1 cellular context compared by ENCODE assay signal in the genomic region with DNA sequence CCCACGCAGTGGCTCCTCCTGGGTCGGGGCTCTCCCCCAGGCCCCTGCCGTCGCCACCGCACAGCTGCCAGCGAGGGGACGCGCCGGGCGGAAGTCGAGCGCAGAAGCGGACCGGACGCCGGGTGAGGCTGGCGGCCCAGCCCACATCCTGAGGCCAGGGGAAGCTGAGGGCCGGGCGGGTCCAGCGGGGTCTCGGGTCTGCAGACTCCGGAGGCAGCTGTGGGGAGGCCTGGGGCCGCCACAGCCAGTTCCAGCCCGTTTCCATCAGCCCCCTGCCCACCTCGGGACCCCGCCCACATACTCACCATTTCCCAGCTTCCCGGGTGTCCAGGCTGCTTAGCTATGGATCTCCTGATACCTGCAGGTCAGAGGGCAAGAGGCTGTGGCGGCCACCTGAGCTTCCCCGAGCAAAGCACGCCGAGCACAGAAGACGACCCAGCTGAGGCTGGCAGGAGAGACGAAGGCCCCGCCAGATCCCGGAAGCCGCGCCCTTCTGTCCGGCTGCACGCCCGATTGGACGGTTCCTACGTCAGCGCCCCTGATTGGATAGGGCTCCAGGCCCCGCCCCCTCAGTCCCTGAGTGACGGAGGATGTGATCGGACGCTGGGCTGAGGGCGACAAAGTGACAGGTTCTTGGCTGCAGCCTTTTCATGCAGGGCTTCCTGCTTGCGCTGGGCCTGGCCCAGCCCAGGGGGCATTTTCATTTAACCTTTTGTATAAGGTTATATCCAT.
TF ChIP-seq lines count a peak whose summit lies in the region.

No MANE protein-coding gene starts in this region.

TF ChIP-seq in HEK293, 187 proteins besides CTCF, POLR2A, EP300 and RAD21 (continued from another document):
- TF ChIP-seq ZNF174 (tag by site-specific recombination; IDR thresholded peaks at IDR 0.05), result no peak
- TF ChIP-seq ZBTB17 (tag by site-specific recombination; IDR thresholded peaks at IDR 0.05), result no peak
- no peak for TF ChIP-seq ZNF239 (tag by site-specific recombination; IDR thresholded peaks at IDR 0.05)
- no peak for TF ChIP-seq ZNF777 (tag by site-specific recombination; IDR thresholded peaks at IDR 0.05; ENCODE audit: borderline replicate concordance)
- peak; percentile 80 for TF ChIP-seq SP2 (tag by site-specific recombination; IDR thresholded peaks at IDR 0.05)
- no peak for TF ChIP-seq ZNF423 (tag by site-specific recombination; IDR thresholded peaks at IDR 0.05)
- TF ChIP-seq, protein P1, sequence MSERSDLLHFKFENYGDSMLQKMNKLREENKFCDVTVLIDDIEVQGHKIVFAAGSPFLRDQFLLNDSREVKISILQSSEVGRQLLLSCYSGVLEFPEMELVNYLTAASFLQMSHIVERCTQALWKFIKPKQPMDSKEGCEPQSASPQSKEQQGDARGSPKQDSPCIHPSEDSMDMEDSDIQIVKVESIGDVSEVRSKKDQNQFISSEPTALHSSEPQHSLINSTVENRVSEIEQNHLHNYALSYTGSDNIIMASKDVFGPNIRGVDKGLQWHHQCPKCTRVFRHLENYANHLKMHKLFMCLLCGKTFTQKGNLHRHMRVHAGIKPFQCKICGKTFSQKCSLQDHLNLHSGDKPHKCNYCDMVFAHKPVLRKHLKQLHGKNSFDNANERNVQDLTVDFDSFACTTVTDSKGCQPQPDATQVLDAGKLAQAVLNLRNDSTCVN (tag by site-specific recombination; optimal IDR thresholded peaks at IDR 0.05), result peak; percentile 17
- peak; percentile 67 for TF ChIP-seq ZNF335 (tag by site-specific recombination; conservative IDR thresholded peaks at IDR 0.05)
- TF ChIP-seq ZNF629 (tag by site-specific recombination; IDR thresholded peaks at IDR 0.05), result no peak
- TF ChIP-seq, protein P2, sequence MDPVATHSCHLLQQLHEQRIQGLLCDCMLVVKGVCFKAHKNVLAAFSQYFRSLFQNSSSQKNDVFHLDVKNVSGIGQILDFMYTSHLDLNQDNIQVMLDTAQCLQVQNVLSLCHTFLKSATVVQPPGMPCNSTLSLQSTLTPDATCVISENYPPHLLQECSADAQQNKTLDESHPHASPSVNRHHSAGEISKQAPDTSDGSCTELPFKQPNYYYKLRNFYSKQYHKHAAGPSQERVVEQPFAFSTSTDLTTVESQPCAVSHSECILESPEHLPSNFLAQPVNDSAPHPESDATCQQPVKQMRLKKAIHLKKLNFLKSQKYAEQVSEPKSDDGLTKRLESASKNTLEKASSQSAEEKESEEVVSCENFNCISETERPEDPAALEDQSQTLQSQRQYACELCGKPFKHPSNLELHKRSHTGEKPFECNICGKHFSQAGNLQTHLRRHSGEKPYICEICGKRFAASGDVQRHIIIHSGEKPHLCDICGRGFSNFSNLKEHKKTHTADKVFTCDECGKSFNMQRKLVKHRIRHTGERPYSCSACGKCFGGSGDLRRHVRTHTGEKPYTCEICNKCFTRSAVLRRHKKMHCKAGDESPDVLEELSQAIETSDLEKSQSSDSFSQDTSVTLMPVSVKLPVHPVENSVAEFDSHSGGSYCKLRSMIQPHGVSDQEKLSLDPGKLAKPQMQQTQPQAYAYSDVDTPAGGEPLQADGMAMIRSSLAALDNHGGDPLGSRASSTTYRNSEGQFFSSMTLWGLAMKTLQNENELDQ (tag by site-specific recombination; IDR thresholded peaks at IDR 0.05; ENCODE audit: low read depth), result no peak
- no peak for TF ChIP-seq ZNF707 (tag by site-specific recombination; IDR thresholded peaks at IDR 0.05)
- TF ChIP-seq, protein P3, sequence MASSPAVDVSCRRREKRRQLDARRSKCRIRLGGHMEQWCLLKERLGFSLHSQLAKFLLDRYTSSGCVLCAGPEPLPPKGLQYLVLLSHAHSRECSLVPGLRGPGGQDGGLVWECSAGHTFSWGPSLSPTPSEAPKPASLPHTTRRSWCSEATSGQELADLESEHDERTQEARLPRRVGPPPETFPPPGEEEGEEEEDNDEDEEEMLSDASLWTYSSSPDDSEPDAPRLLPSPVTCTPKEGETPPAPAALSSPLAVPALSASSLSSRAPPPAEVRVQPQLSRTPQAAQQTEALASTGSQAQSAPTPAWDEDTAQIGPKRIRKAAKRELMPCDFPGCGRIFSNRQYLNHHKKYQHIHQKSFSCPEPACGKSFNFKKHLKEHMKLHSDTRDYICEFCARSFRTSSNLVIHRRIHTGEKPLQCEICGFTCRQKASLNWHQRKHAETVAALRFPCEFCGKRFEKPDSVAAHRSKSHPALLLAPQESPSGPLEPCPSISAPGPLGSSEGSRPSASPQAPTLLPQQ (tag by site-specific recombination; IDR thresholded peaks at IDR 0.05), result no peak
- 0 out of 2 replicates have a peak, but pooled peaks have one; percentile 23 for TF ChIP-seq ZXDB (tag by site-specific recombination; IDR thresholded peaks at IDR 0.05)
- TF ChIP-seq, protein P4, sequence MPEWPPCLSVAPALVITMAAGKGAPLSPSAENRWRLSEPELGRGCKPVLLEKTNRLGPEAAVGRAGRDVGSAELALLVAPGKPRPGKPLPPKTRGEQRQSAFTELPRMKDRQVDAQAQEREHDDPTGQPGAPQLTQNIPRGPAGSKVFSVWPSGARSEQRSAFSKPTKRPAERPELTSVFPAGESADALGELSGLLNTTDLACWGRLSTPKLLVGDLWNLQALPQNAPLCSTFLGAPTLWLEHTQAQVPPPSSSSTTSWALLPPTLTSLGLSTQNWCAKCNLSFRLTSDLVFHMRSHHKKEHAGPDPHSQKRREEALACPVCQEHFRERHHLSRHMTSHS (tag by site-specific recombination; IDR thresholded peaks at IDR 0.05), result no peak
- TF ChIP-seq, protein P5, sequence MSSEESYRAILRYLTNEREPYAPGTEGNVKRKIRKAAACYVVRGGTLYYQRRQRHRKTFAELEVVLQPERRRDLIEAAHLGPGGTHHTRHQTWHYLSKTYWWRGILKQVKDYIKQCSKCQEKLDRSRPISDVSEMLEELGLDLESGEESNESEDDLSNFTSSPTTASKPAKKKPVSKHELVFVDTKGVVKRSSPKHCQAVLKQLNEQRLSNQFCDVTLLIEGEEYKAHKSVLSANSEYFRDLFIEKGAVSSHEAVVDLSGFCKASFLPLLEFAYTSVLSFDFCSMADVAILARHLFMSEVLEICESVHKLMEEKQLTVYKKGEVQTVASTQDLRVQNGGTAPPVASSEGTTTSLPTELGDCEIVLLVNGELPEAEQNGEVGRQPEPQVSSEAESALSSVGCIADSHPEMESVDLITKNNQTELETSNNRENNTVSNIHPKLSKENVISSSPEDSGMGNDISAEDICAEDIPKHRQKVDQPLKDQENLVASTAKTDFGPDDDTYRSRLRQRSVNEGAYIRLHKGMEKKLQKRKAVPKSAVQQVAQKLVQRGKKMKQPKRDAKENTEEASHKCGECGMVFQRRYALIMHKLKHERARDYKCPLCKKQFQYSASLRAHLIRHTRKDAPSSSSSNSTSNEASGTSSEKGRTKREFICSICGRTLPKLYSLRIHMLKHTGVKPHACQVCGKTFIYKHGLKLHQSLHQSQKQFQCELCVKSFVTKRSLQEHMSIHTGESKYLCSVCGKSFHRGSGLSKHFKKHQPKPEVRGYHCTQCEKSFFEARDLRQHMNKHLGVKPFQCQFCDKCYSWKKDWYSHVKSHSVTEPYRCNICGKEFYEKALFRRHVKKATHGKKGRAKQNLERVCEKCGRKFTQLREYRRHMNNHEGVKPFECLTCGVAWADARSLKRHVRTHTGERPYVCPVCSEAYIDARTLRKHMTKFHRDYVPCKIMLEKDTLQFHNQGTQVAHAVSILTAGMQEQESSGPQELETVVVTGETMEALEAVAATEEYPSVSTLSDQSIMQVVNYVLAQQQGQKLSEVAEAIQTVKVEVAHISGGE (tag by site-specific recombination; conservative IDR thresholded peaks at IDR 0.05; ENCODE audit: low read depth), result peak; percentile 68
